26 cellular contexts compared by ENCODE assay signal in genomic region chr3:182626484-182627467, GRCh38.
A peak's percentile ranks its signal among the peaks of the same experiment; 100 is the strongest.
DNase-seq lines count a peak whose midpoint lies in the region; ATAC-seq and TF ChIP-seq lines count a peak whose summit lies in the region.
"Had no signal": no experiment of that assay in that cellular context is flagged by ENCODE, and none has a peak within 500 bp of the region (broad histone marks: within the 10 kb centered on the region; RNA-seq: fewer than 3 reads in every experiment).

No MANE protein-coding gene starts in this region.

- H3K9me3 ChIP-seq in right lobe of liver, result no peaks in the 10 kb centered on the region
- H3K9me3 ChIP-seq: lower lobe of right lung, ovary, Peyer's patch, right atrium auricular region had no signal

- WGBS in right lobe of liver (ENCODE audit: insufficient coverage, low coverage, low lambda C conversion rate, missing lambda C conversion rate), result 26% methylated on average over 4 of the region's 4 CpGs
- 72 to 74% methylated on average over 4 of the region's 4 CpGs for WGBS in lower leg skin, 2 donors

- H3K27ac ChIP-seq in right lobe of liver, result peak overlapping the region in 1 of 3 donors; percentile 36
- H3K27ac ChIP-seq: lower lobe of right lung, ovary, Peyer's patch, right atrium auricular region, tibial nerve had no signal

- H3K36me3 ChIP-seq in right lobe of liver, result no peaks in the 10 kb centered on the region
- H3K36me3 ChIP-seq: lower lobe of right lung, ovary, Peyer's patch, right atrium auricular region, tibial nerve had no signal

- ATAC-seq in HG02981 (IDR thresholded peaks at IDR 0.05; ENCODE audit: unreplicated experiment), result peak; percentile 46
- peak; percentile 88 to 95 (median 92) for ATAC-seq in right lobe of liver
- ATAC-seq: lower lobe of right lung, WTC11 had no signal

- no peak overlapping the region for H3K4me3 ChIP-seq in right lobe of liver
- H3K4me3 ChIP-seq in lower leg skin (ENCODE audit: low read depth, poor library complexity, severe bottlenecking), result no peak overlapping the region
- H3K4me3 ChIP-seq: lower lobe of right lung, ovary, Peyer's patch, right atrium auricular region, tibial nerve had no signal

- H3K4me1 ChIP-seq in right lobe of liver, result peaks cover 0 to 19% (median 0%) of the 10 kb centered on the region in 4 donors
- H3K4me1 ChIP-seq: lower lobe of right lung, Peyer's patch, right atrium auricular region, tibial nerve had no signal

- TF ChIP-seq CTCF in right lobe of liver (IDR thresholded peaks at IDR 0.05) (no peak), lower leg skin (IDR thresholded peaks at IDR 0.05) (no peak)

- TF ChIP-seq POLR2A in right lobe of liver (IDR thresholded peaks at IDR 0.05) (no peak), lower leg skin (IDR thresholded peaks at IDR 0.05) (no peak)

- intact Hi-C loops in right lobe of liver (cut with DNase I), result no loop called here
- intact Hi-C loops in lower leg skin (cut with DNase I; ENCODE audit: low total_unique reads), result no loop called here

- DNase-seq in DMS53 (lab: John Stamatoyannopoulos, UW) (peak; percentile 14), DMS53 treated with DMSO at 0.1 percent for 48 hours (lab: John Stamatoyannopoulos, UW; ENCODE audit: unreplicated experiment) (no peak), NCI-H2196 treated with DMSO at 0.1 percent for 48 hours (lab: John Stamatoyannopoulos, UW; ENCODE audit: unreplicated experiment) (peak; percentile 26), right lobe of liver (no peak), lower leg skin (ENCODE audit: low spot score in 2 of 2) (no peak), glomerular visceral epithelial cell (ENCODE audit: extremely low spot score) (no peak), NCI-H2227 treated with DMSO at 0.1 percent for 48 hours (lab: John Stamatoyannopoulos, UW) (no peak)
- DNase-seq: 8988T; activated CD4-positive, alpha-beta T cell treated with anti-CD3 and anti-CD28 coated beads, Interleukin-2, amount 10 ng/mL, durations not matched to agents 7 days and 5 days; activated naive CD4-positive, alpha-beta T cell; activated T-cell treated with anti-CD3 and anti-CD28 coated beads, Interleukin-2, amount 50 U/mL, for 24 hours; CD4-positive, alpha-beta T cell; cerebellar nuclear complex; glutamatergic neuron; H7; islet precursor cell; lower lobe of right lung; MV-4-11; NCI-H187; NCI-H446; ovary; Peyer's patch had no signal

- no peaks in the 10 kb centered on the region for H3K27me3 ChIP-seq in right lobe of liver
- H3K27me3 ChIP-seq: ovary, Peyer's patch, right atrium auricular region, tibial nerve had no signal

Comparison
In these comparisons a context has a peak if more than half of its experiments do, and no peak if none do; other contexts are left out.
1. DNase-seq: peak in DMS53 (single experiment) and NCI-H2196 treated with DMSO at 0.1 percent for 48 hours (single experiment); none in DMS53 treated with DMSO at 0.1 percent for 48 hours (single experiment), right lobe of liver (0 of 3), lower leg skin (0 of 2), glomerular visceral epithelial cell (single experiment) and NCI-H2227 treated with DMSO at 0.1 percent for 48 hours (single experiment).